15 cellular contexts compared by ENCODE assay signal in genomic region chr3:142576792-142577191, GRCh38. TPM values are rescaled to one million over a fixed set of nuclear protein-coding genes. Genes with fewer than 3 reads are reported as not detected.
A peak's percentile ranks its signal among the peaks of the same experiment; 100 is the strongest.
DNase-seq lines count a peak whose midpoint lies in the region; ATAC-seq and TF ChIP-seq lines count a peak whose summit lies in the region.
"Had no signal": no experiment of that assay in that cellular context is flagged by ENCODE, and none has a peak within 500 bp of the region (broad histone marks: within the 10 kb centered on the region; RNA-seq: fewer than 3 reads in every experiment).

No MANE protein-coding gene starts in this region.

- H3K27me3 ChIP-seq in A673 (replicated peaks; ENCODE audit: insufficient read depth, low read depth, low read length, poor library complexity), result no peaks in the 10 kb centered on the region
- H3K27me3 ChIP-seq in upper lobe of left lung, result no peaks in the 10 kb centered on the region
- H3K27me3 ChIP-seq: tibial nerve had no signal

- H3K36me3 ChIP-seq in A673 (ENCODE audit: insufficient read depth, low read length, poor library complexity, severe bottlenecking) (no peaks in the 10 kb centered on the region), upper lobe of left lung (no peaks in the 10 kb centered on the region)
- H3K36me3 ChIP-seq: tibial nerve had no signal

- no TSS peak for BruUV-seq in A673 (replicated peaks; lab: Mats Ljungman, UMichigan)

- H3K4me1 Mint-ChIP-seq in activated B cell treated with CpG ODN at 0.5 μM for 24 hours (peaks cover 50% of the 10 kb centered on the region), glutamatergic neuron (ENCODE audit: low read depth, unreplicated experiment) (peaks cover 8% of the 10 kb centered on the region)

- H3K9me3 Mint-ChIP-seq in activated B cell treated with CpG ODN at 0.5 μM for 24 hours, result no peaks in the 10 kb centered on the region
- no peaks in the 10 kb centered on the region for H3K9me3 Mint-ChIP-seq in glutamatergic neuron (ENCODE audit: unreplicated experiment)

- DNase-seq in A673 (ENCODE audit: low spot score) (no peak), GM12865 (ENCODE audit: low read depth) (no peak), activated B cell treated with CpG ODN at 0.5 μM for 24 hours (no peak), glutamatergic neuron (no peak), upper lobe of left lung (no peak), NOMO-1 (lab: John Stamatoyannopoulos, UW; ENCODE audit: unreplicated experiment in 2 of 2) (no peak), SW480 (ENCODE audit: low spot score) (no peak)
- DNase-seq: activated CD8-positive, alpha-beta memory T cell treated with anti-CD3 and anti-CD28 coated beads, Interleukin-2, amount 50 U/mL, for 48 hours; cerebellar nuclear complex; foreskin melanocyte; NCI-H1105; NCI-H69; psoas muscle had no signal

- CTCF ChIA-PET in A673 (lab: Charles Lee), result interaction anchor here (1.1 kb wide), 1 partner anchor 253 kb away, joined by 3 read pairs; no protein-coding TSS in a partner anchor
- CTCF ChIA-PET in activated B cell treated with CpG ODN at 0.5 μM for 24 hours (lab: Charles Lee), result no interaction called here

- H3K27ac ChIP-seq in A673 (ENCODE audit: low read depth, low read length, poor library complexity, severe bottlenecking) (no peak overlapping the region), upper lobe of left lung (no peak overlapping the region)
- H3K27ac ChIP-seq: psoas muscle, tibial nerve had no signal

- H3K4me3 ChIP-seq in A673 (ENCODE audit: low read depth, low read length, poor library complexity, severe bottlenecking) (peak overlapping the region; percentile 93), GM12865 (ENCODE audit: low read depth, low read length) (peak overlapping the region; percentile 94), upper lobe of left lung (no peak overlapping the region)

- intact Hi-C loops in A673 (cut with micrococcal nuclease; ENCODE audit: unreplicated experiment), result loop anchor here (5.0 kb wide), 1 partner anchor 426 kb away; the partner anchor contains the start of gene U2SURP
- intact Hi-C loops in activated B cell treated with CpG ODN at 0.5 μM for 24 hours (cut with micrococcal nuclease), result loop anchor here (5.0 to 10.0 kb wide), 7 partner anchors 354 to 1396 kb away; partner anchors contain the start of genes DIPK2A, RNF7 and TFDP2

- H3K4me1 ChIP-seq in A673 (ENCODE audit: insufficient read depth, low read length, poor library complexity, severe bottlenecking) (no peaks in the 10 kb centered on the region), upper lobe of left lung (peaks cover 19 to 36% (median 24%) of the 10 kb centered on the region in 4 donors)

- H3K27ac Mint-ChIP-seq in activated B cell treated with CpG ODN at 0.5 μM for 24 hours (no peak overlapping the region), glutamatergic neuron (ENCODE audit: unreplicated experiment) (no peak overlapping the region)

- TF ChIP-seq CTCF in A673 (conservative IDR thresholded peaks at IDR 0.05; ENCODE audit: low read depth, low read length) (no peak), GM12865 (IDR thresholded peaks at IDR 0.05; ENCODE audit: insufficient read depth, low read depth, low read length, missing control alignments) (no peak), activated B cell treated with CpG ODN at 0.5 μM for 24 hours (IDR thresholded peaks at IDR 0.05) (no peak), glutamatergic neuron (IDR thresholded peaks at IDR 0.05; ENCODE audit: partially characterized antibody, unreplicated experiment) (no peak), upper lobe of left lung (IDR thresholded peaks at IDR 0.05) (no peak)

- no peak for TF ChIP-seq POLR2A in upper lobe of left lung (IDR thresholded peaks at IDR 0.05)

- H3K36me3 Mint-ChIP-seq in activated B cell treated with CpG ODN at 0.5 μM for 24 hours (ENCODE audit: low read depth) (peaks cover 30% of the 10 kb centered on the region), glutamatergic neuron (ENCODE audit: unreplicated experiment) (no peaks in the 10 kb centered on the region)

- H3K27me3 Mint-ChIP-seq in activated B cell treated with CpG ODN at 0.5 μM for 24 hours (no peaks in the 10 kb centered on the region), glutamatergic neuron (ENCODE audit: unreplicated experiment) (peaks cover 2% of the 10 kb centered on the region)

- POLR2A ChIA-PET in A673 (lab: Charles Lee; ENCODE audit: low non-redundant PET) (no interaction called here), activated B cell treated with CpG ODN at 0.5 μM for 24 hours (lab: Charles Lee) (interaction anchor here (1.3 to 3.1 kb wide), 2 partner anchors 20 to 425 kb away, joined by 3 to 27 read pairs; partner anchors contain the start of genes PLS1 and U2SURP)

- TF ChIP-seq EP300 in upper lobe of left lung (IDR thresholded peaks at IDR 0.05), result no peak

- ATAC-seq in activated B cell treated with CpG ODN at 0.5 μM for 24 hours (ENCODE audit: low read depth) (no peak), upper lobe of left lung (ENCODE audit: low FRiP score in 2 of 2) (no peak), GM19035 (IDR thresholded peaks at IDR 0.05; ENCODE audit: unreplicated experiment) (no peak)
- ATAC-seq: psoas muscle had no signal

- H3K4me3 Mint-ChIP-seq in activated B cell treated with CpG ODN at 0.5 μM for 24 hours (peak overlapping the region; percentile 96), glutamatergic neuron (ENCODE audit: unreplicated experiment) (peak overlapping the region; percentile 43)

- H3K9me3 ChIP-seq in A673 (ENCODE audit: low read depth, low read length, poor library complexity, severe bottlenecking), result no peaks in the 10 kb centered on the region
- no peaks in the 10 kb centered on the region for H3K9me3 ChIP-seq in upper lobe of left lung
- H3K9me3 ChIP-seq: psoas muscle, tibial nerve had no signal

RNA-seq across cellular contexts. Expression of gene ATR, which starts 1.7 kb away (rescaled TPM):
- total RNA-seq in A673 (2021), result 27.5 and 28.3 TPM in 2 replicates
- total RNA-seq in activated B cell treated with CpG ODN at 0.5 μM for 24 hours, result 47.4 and 47.6 TPM in 2 replicates
- 18.3 TPM for total RNA-seq in glutamatergic neuron (ENCODE audit: unreplicated experiment)
- total RNA-seq in upper lobe of left lung, result 10 to 100 TPM; 16.5 to 62.5 (median 24.0) TPM

RNA-seq across cellular contexts. Expression of gene PLS1, which starts 19.4 kb away (rescaled TPM):
- 6.4 and 8.9 TPM in 2 replicates for total RNA-seq in A673 (2021)
- total RNA-seq in activated B cell treated with CpG ODN at 0.5 μM for 24 hours, result 0.66 and 0.91 TPM in 2 replicates
- total RNA-seq in glutamatergic neuron (ENCODE audit: unreplicated experiment), result 1.3 TPM
- 10 to 100 TPM in 5 of 6 donors, 1 to 10 TPM in 1; 7.3 to 52.3 (median 21.7) TPM for total RNA-seq in upper lobe of left lung

Comparison
In these comparisons a context has a peak if more than half of its experiments do, and no peak if none do; other contexts are left out.
1. H3K4me3 ChIP-seq: peak in A673 (single experiment) and GM12865 (single experiment); none in upper lobe of left lung (0 of 4).